In the genomic region with DNA sequence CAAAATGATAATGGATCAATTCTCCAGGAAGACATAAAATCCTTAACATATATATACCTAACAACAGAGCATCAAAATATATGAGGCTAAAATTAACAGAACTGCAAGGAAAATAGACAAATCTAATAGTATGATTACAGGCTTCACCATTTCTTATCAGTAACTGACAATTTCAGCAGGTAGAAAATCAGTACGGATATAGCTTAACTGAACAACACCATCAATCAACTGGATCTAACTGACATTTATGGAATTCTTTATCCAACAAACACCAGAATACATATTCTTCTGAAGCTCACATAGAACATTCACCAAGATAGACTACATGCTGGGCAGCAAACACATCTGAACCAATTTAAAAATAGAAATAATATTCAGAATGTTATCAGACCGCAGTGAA, we compare ENCODE assay signal across 28 cellular contexts.
"Had no signal": no experiment of that assay in that cellular context is flagged by ENCODE, and none has a peak within 500 bp of the region (broad histone marks: within the 10 kb centered on the region; RNA-seq: fewer than 3 reads in every experiment).

No MANE protein-coding gene starts in this region.

- H3K4me3 Mint-ChIP-seq: stimulated activated effector memory CD8-positive, alpha-beta T cell treated with anti-CD3 and anti-CD28 coated beads, Interleukin-12 subunit alpha, Interleukin-12 subunit beta, amount 100 ng/mL, for 72 hours; stimulated activated memory B cell treated with anti-CD40 and anti-IgM and Interleukin-4, amounts not matched to agents 10 μg/mL and 1 μg/mL and 100 μg/mL, for 72 hours; stimulated activated naive B cell treated with anti-CD40 and anti-IgM and Interleukin-4, amounts not matched to agents 10 μg/mL and 1 μg/mL and 100 μg/mL, for 72 hours; stimulated activated naive CD8-positive, alpha-beta T cell treated with anti-CD3 and anti-CD28 coated beads, Interleukin-15, amount 100 ng/mL, for 72 hours; stimulated activated naive CD8-positive, alpha-beta T cell treated with anti-CD3 and anti-CD28 coated beads, Interleukin-15, Interleukin-2, amounts not matched to agents 100 ng/mL and 50 ng/mL, for 24 hours; type B pancreatic cell had no signal

- H3K27me3 ChIP-seq: stomach, suprapubic skin, testis, thyroid gland, tibial artery, tibial nerve, transverse colon, upper lobe of left lung, upper lobe of right lung, uterus, vagina had no signal

- H3K4me1 ChIP-seq: stomach, suprapubic skin, testis, thyroid gland, tibial artery, tibial nerve, transverse colon, upper lobe of left lung, upper lobe of right lung, uterus, vagina had no signal

- H3K27ac ChIP-seq: stomach, suprapubic skin, testis, thoracic aorta, thyroid gland, tibial artery, tibial nerve, transverse colon, upper lobe of left lung, upper lobe of right lung, uterus, vagina had no signal

- H3K27me3 Mint-ChIP-seq: stimulated activated memory B cell treated with anti-CD40 and anti-IgM and Interleukin-4, amounts not matched to agents 10 μg/mL and 1 μg/mL and 100 μg/mL, for 72 hours; stimulated activated naive B cell treated with anti-CD40 and anti-IgM and Interleukin-4, amounts not matched to agents 10 μg/mL and 1 μg/mL and 100 μg/mL, for 72 hours; stimulated activated naive CD8-positive, alpha-beta T cell treated with anti-CD3 and anti-CD28 coated beads, Interleukin-15, amount 100 ng/mL, for 72 hours; stimulated activated naive CD8-positive, alpha-beta T cell treated with anti-CD3 and anti-CD28 coated beads, Interleukin-15, Interleukin-2, amounts not matched to agents 100 ng/mL and 50 ng/mL, for 24 hours; type B pancreatic cell had no signal

- H3K4me1 Mint-ChIP-seq: stimulated activated effector memory CD8-positive, alpha-beta T cell treated with anti-CD3 and anti-CD28 coated beads, Interleukin-12 subunit alpha, Interleukin-12 subunit beta, amount 100 ng/mL, for 72 hours; stimulated activated memory B cell treated with anti-CD40 and anti-IgM and Interleukin-4, amounts not matched to agents 10 μg/mL and 1 μg/mL and 100 μg/mL, for 72 hours; stimulated activated naive B cell treated with anti-CD40 and anti-IgM and Interleukin-4, amounts not matched to agents 10 μg/mL and 1 μg/mL and 100 μg/mL, for 72 hours; stimulated activated naive CD8-positive, alpha-beta T cell treated with anti-CD3 and anti-CD28 coated beads, Interleukin-15, amount 100 ng/mL, for 72 hours had no signal

- H3K36me3 Mint-ChIP-seq: stimulated activated effector memory CD8-positive, alpha-beta T cell treated with anti-CD3 and anti-CD28 coated beads, Interleukin-12 subunit alpha, Interleukin-12 subunit beta, amount 100 ng/mL, for 72 hours; stimulated activated memory B cell treated with anti-CD40 and anti-IgM and Interleukin-4, amounts not matched to agents 10 μg/mL and 1 μg/mL and 100 μg/mL, for 72 hours; stimulated activated naive B cell treated with anti-CD40 and anti-IgM and Interleukin-4, amounts not matched to agents 10 μg/mL and 1 μg/mL and 100 μg/mL, for 72 hours; type B pancreatic cell had no signal

- H3K36me3 ChIP-seq: stomach, suprapubic skin, thoracic aorta, thyroid gland, tibial artery, tibial nerve, transverse colon, upper lobe of left lung, upper lobe of right lung, uterus, vagina had no signal

- H3K9me3 Mint-ChIP-seq: stimulated activated naive CD8-positive, alpha-beta T cell treated with anti-CD3 and anti-CD28 coated beads, Interleukin-15, amount 100 ng/mL, for 72 hours; stimulated activated naive CD8-positive, alpha-beta T cell treated with anti-CD3 and anti-CD28 coated beads, Interleukin-15, Interleukin-2, amounts not matched to agents 100 ng/mL and 50 ng/mL, for 24 hours; type B pancreatic cell had no signal

- ATAC-seq: stimulated activated effector memory CD8-positive, alpha-beta T cell treated with anti-CD3 and anti-CD28 coated beads, Interleukin-12 subunit alpha, Interleukin-12 subunit beta, amount 100 ng/mL, for 72 hours; stimulated activated memory B cell treated with anti-CD40 and anti-IgM and Interleukin-4, amounts not matched to agents 10 μg/mL and 1 μg/mL and 100 μg/mL, for 72 hours; stimulated activated naive B cell treated with anti-CD40 and anti-IgM and Interleukin-4, amounts not matched to agents 10 μg/mL and 1 μg/mL and 100 μg/mL, for 72 hours; stimulated activated naive CD8-positive, alpha-beta T cell treated with anti-CD3 and anti-CD28 coated beads, Interleukin-15, amount 100 ng/mL, for 72 hours; stimulated activated naive CD8-positive, alpha-beta T cell treated with anti-CD3 and anti-CD28 coated beads, Interleukin-15, Interleukin-2, amounts not matched to agents 100 U/mL and 50 U/mL, for 24 hours; upper lobe of right lung had no signal

- DNase-seq: stimulated activated CD4-positive, alpha-beta T cell treated with anti-CD3 and anti-CD28 coated beads, Interleukin-2, amount 100 ng/mL, for 48 hours; stimulated activated CD4-positive, alpha-beta T cell treated with anti-CD3 and anti-CD28 coated beads, Interleukin-4, amount 100 ng/mL, for 1 hour; stimulated activated CD4-positive, alpha-beta T cell treated with anti-CD3 and anti-CD28 coated beads, Interleukin-4, amount 100 ng/mL, for 24 hours; stimulated activated CD4-positive, alpha-beta T cell treated with anti-CD3 and anti-CD28 coated beads, Interleukin-4, amount 100 ng/mL, for 4 hours; stimulated activated CD8-positive, alpha-beta memory T cell treated with anti-CD3 and anti-CD28 coated beads, Interleukin-4, amount 100 ng/mL, for 48 hours; stimulated activated naive B cell treated with anti-CD40 and anti-IgM and Interleukin-4, amounts not matched to agents 10 μg/mL and 1 μg/mL and 100 μg/mL, for 72 hours; stimulated activated naive CD4-positive, alpha-beta T cell; stimulated activated naive CD4-positive, alpha-beta T cell treated with Interleukin-2 at 50 U/mL for 16 hours; stimulated activated naive CD8-positive, alpha-beta T cell treated with anti-CD3 and anti-CD28 coated beads, Interleukin-15, amount 100 ng/mL, for 72 hours; stimulated activated naive CD8-positive, alpha-beta T cell treated with anti-CD3 and anti-CD28 coated beads, Interleukin-15, Interleukin-2, amounts not matched to agents 100 U/mL and 50 U/mL, for 24 hours; stomach; substantia nigra; testis; thyroid gland; tibial artery; transverse colon; trophoblast cell; upper lobe of left lung; upper lobe of right lung; uterus had no signal

- H3K9me3 ChIP-seq: suprapubic skin, testis, thoracic aorta, thyroid gland, tibial artery, transverse colon, upper lobe of left lung, upper lobe of right lung, uterus, vagina had no signal

- H3K4me3 ChIP-seq: stomach, suprapubic skin, testis, thoracic aorta, thyroid gland, tibial artery, tibial nerve, transverse colon, upper lobe of left lung, upper lobe of right lung, uterus, vagina had no signal
